In genomic region chr13:108096301-108096700, GRCh38 we compare ENCODE assay signal across 28 cellular contexts.
"Had no signal": no experiment of that assay in that cellular context is flagged by ENCODE, and none has a peak within 500 bp of the region (broad histone marks: within the 10 kb centered on the region; RNA-seq: fewer than 3 reads in every experiment).

No MANE protein-coding gene starts in this region.

- H3K36me3 ChIP-seq: brain microvascular endothelial cell, WERI-Rb-1 had no signal

- FAIRE-seq: astrocyte, bronchial epithelial cell, frontal cortex had no signal

- H3K27ac ChIP-seq: brain microvascular endothelial cell, coronary artery, dorsolateral prefrontal cortex, WERI-Rb-1 had no signal

- DNase-seq: activated B cell treated with CpG ODN at 0.5 μM for 24 hours; activated CD4-positive, alpha-beta T cell treated with anti-CD3 and anti-CD28 coated beads for 48 hours; activated CD4-positive, alpha-beta T cell treated with anti-CD3 and anti-CD28 coated beads, Interleukin-2, amount 50 U/mL, for 1 hour; activated CD4-positive, alpha-beta T cell treated with anti-CD3 and anti-CD28 coated beads, Interleukin-2, amount 50 U/mL, for 48 hours; activated CD8-positive, alpha-beta memory T cell treated with anti-CD3 and anti-CD28 coated beads for 24 hours; activated CD8-positive, alpha-beta T cell treated with anti-CD3 and anti-CD28 coated beads for 36 hours; activated effector memory CD4-positive, alpha-beta T cell treated with Interleukin-2 at 50 U/mL for 16 hours; activated naive CD4-positive, alpha-beta T cell treated with anti-CD3 and anti-CD28 coated beads for 36 hours; activated T-cell treated with anti-CD3 and anti-CD28 coated beads, Interleukin-2, amount 50 U/mL, for 4 hours; amniotic stem cell; anterior cingulate cortex; brain microvascular endothelial cell; dorsolateral prefrontal cortex; effector memory CD4-positive, alpha-beta T cell; endodermal cell; foreskin fibroblast; head of caudate nucleus; T-helper 1 cell; T-helper 17 cell; T1000; WERI-Rb-1 had no signal

- H3K4me3 ChIP-seq: coronary artery, dorsolateral prefrontal cortex had no signal

- ATAC-seq: activated CD4-positive, CD25-positive, alpha-beta regulatory T cell treated with anti-CD3 and anti-CD28 coated beads, Interleukin-2, amount 50 U/mL, for 24 hours; activated CD8-positive, alpha-beta T cell treated with anti-CD3 and anti-CD28 coated beads for 36 hours; activated T-cell treated with anti-CD3 and anti-CD28 coated beads, Interleukin-2, amount 50 U/mL, for 4 hours; activated T-helper 17 cell treated with anti-CD3 and anti-CD28 coated beads, Interleukin-2, amount 50 U/mL, for 72 hours; esophagus mucosa; T-helper 17 cell had no signal

- H3K27me3 ChIP-seq: brain microvascular endothelial cell had no signal
